8 cellular contexts compared by ENCODE assay signal in genomic region chr2:74482801-74483674, GRCh38. TPM values are rescaled to one million over a fixed set of nuclear protein-coding genes. Genes with fewer than 3 reads are reported as not detected.
DNase-seq lines count a peak whose midpoint lies in the region; ATAC-seq and TF ChIP-seq lines count a peak whose summit lies in the region.

Gene CCDC142 (minus strand): TSS chr2:74482998. CDS start chr2:74482837, 161 bp downstream.
Gene TTC31 (plus strand): TSS chr2:74483081. CDS start chr2:74483096, 15 bp downstream.

- H3K27ac Mint-ChIP-seq in naive B cell = peak within 1 kb of the TSS; percentile 95 to 100 (median 98)
- H3K27ac Mint-ChIP-seq in stimulated activated memory B cell treated with anti-CD40 and anti-IgM and Interleukin-4, amounts not matched to agents 10 μg/mL and 1 μg/mL and 100 μg/mL, for 72 hours = peak within 1 kb of the TSS; percentile 97

- H3K4me1 ChIP-seq in Panc1 (ENCODE audit: control insufficient read depth, insufficient read depth, low read length) (peaks cover 16% of the 10 kb centered on the region), esophagus squamous epithelium (peaks cover 21 to 48% (median 24%) of the 10 kb centered on the region in 3 donors)

- intact Hi-C loops in Panc1 (cut with micrococcal nuclease; ENCODE audit: unreplicated experiment) = loop anchor here (2.0 to 5.0 kb wide), 2 partner anchors 48 to 104 kb away; no protein-coding TSS in a partner anchor
- intact Hi-C loops in esophagus squamous epithelium (cut with DNase I) = loop anchor here (5.0 to 10.0 kb wide), 2 partner anchors 44 to 102 kb away; partner anchors contain the start of genes AUP1, DQX1 and HTRA2

- H3K4me3 ChIP-seq in Panc1 (ENCODE audit: low read depth in 2 of 2, low read length in 2 of 2) (peak within 1 kb of the TSS; percentile 84 to 99), esophagus squamous epithelium (peak within 1 kb of the TSS; percentile 68 to 96 (median 84))

- H3K27ac ChIP-seq in Panc1 (ENCODE audit: low read length) (peak within 1 kb of the TSS; percentile 99), esophagus squamous epithelium (peak within 1 kb of the TSS; percentile 88 to 97 (median 90))

- peak; percentile 92 for ATAC-seq in GM21619 (IDR thresholded peaks at IDR 0.05; ENCODE audit: unreplicated experiment)
- peak; percentile 97 for ATAC-seq in Panc1
- peak; percentile 91 to 93 for ATAC-seq in activated T-cell treated with anti-CD3 and anti-CD28 coated beads, Interleukin-2, amount 50 U/mL, for 4 hours
- ATAC-seq in naive B cell (ENCODE audit: low read depth in 2 of 2) = peak; percentile 92 to 93
- peak; percentile 97 for ATAC-seq in stimulated activated memory B cell treated with anti-CD40 and anti-IgM and Interleukin-4, amounts not matched to agents 10 μg/mL and 1 μg/mL and 100 μg/mL, for 72 hours

- CTCF ChIA-PET in Panc1 (lab: Charles Lee) = interaction anchor here (0.6 to 2.3 kb wide), 5 partner anchors 10 to 105 kb away, joined by 3 to 9 read pairs (median 6); partner anchors contain the start of gene MRPL53

- 0% methylated on average over 7 to 20 of the region's 50 CpGs for WGBS in esophagus squamous epithelium, 2 donors

- in situ Hi-C loops in KBM-7 (cut with MboI; ENCODE audit: low pct_unique_long_range_greater_than_20kb, low sequenced_read_pairs) (loop anchor here (10.0 kb wide), 1 partner anchor 112 kb away; no protein-coding TSS in a partner anchor), Panc1 (cut with HindIII; ENCODE audit: low pct_unique_long_range_greater_than_20kb, low sequenced_read_pairs) (no loop called here)

- no peaks in the 10 kb centered on the region for H3K9me3 Mint-ChIP-seq in activated T-cell treated with anti-CD3 and anti-CD28 coated beads, Interleukin-2, amount 50 U/mL, for 4 hours
- no peaks in the 10 kb centered on the region for H3K9me3 Mint-ChIP-seq in naive B cell
- no peaks in the 10 kb centered on the region for H3K9me3 Mint-ChIP-seq in stimulated activated memory B cell treated with anti-CD40 and anti-IgM and Interleukin-4, amounts not matched to agents 10 μg/mL and 1 μg/mL and 100 μg/mL, for 72 hours

- H3K4me1 Mint-ChIP-seq in activated T-cell treated with anti-CD3 and anti-CD28 coated beads, Interleukin-2, amount 50 U/mL, for 4 hours (ENCODE audit: low read depth) = peaks cover 30% of the 10 kb centered on the region
- peaks cover 28 to 35% (median 34%) of the 10 kb centered on the region in 3 donors for H3K4me1 Mint-ChIP-seq in naive B cell
- peaks cover 35% of the 10 kb centered on the region for H3K4me1 Mint-ChIP-seq in stimulated activated memory B cell treated with anti-CD40 and anti-IgM and Interleukin-4, amounts not matched to agents 10 μg/mL and 1 μg/mL and 100 μg/mL, for 72 hours

- H3K27me3 Mint-ChIP-seq in activated T-cell treated with anti-CD3 and anti-CD28 coated beads, Interleukin-2, amount 50 U/mL, for 4 hours (ENCODE audit: low read depth) = no peaks in the 10 kb centered on the region
- H3K27me3 Mint-ChIP-seq in naive B cell = no peaks in the 10 kb centered on the region
- no peaks in the 10 kb centered on the region for H3K27me3 Mint-ChIP-seq in stimulated activated memory B cell treated with anti-CD40 and anti-IgM and Interleukin-4, amounts not matched to agents 10 μg/mL and 1 μg/mL and 100 μg/mL, for 72 hours

- peak; percentile 97 for DNase-seq in DMS79 treated with DMSO at 0.1 percent for 48 hours (lab: John Stamatoyannopoulos, UW)
- peak; percentile 96 for DNase-seq in KBM-7
- peak; percentile 93 for DNase-seq in Panc1 (ENCODE audit: low read depth, low spot score)
- DNase-seq in activated T-cell treated with anti-CD3 and anti-CD28 coated beads, Interleukin-2, amount 50 U/mL, for 4 hours = peak; percentile 90
- DNase-seq in esophagus squamous epithelium (lab: John Stamatoyannopoulos, UW) = peak; percentile 86
- peak; percentile 95 for DNase-seq in naive B cell

- POLR2A ChIA-PET in Panc1 (lab: Charles Lee) = interaction anchor here (0.7 kb wide), 1 partner anchor 27 kb away, joined by 6 read pairs; no protein-coding TSS in a partner anchor

- H3K36me3 ChIP-seq in Panc1 (ENCODE audit: control insufficient read depth, insufficient read depth, low read length) (peaks cover 3% of the 10 kb centered on the region), esophagus squamous epithelium (peaks cover 0 to 63% (median 3%) of the 10 kb centered on the region in 3 donors)

- no peaks in the 10 kb centered on the region for H3K27me3 ChIP-seq in Panc1 (ENCODE audit: control insufficient read depth, insufficient read depth, low read length)
- H3K27me3 ChIP-seq in esophagus squamous epithelium = no peaks in the 10 kb centered on the region

- H3K9me3 ChIP-seq in Panc1 (ENCODE audit: control insufficient read depth, insufficient read depth, low read depth, low read length) (no peaks in the 10 kb centered on the region), esophagus squamous epithelium (no peaks in the 10 kb centered on the region)

- peaks cover 14% of the 10 kb centered on the region for H3K36me3 Mint-ChIP-seq in activated T-cell treated with anti-CD3 and anti-CD28 coated beads, Interleukin-2, amount 50 U/mL, for 4 hours (ENCODE audit: insufficient read depth)
- peaks cover 0 to 12% of the 10 kb centered on the region in 2 donors for H3K36me3 Mint-ChIP-seq in naive B cell
- peaks cover 32% of the 10 kb centered on the region for H3K36me3 Mint-ChIP-seq in stimulated activated memory B cell treated with anti-CD40 and anti-IgM and Interleukin-4, amounts not matched to agents 10 μg/mL and 1 μg/mL and 100 μg/mL, for 72 hours

- TF ChIP-seq POLR2A in esophagus squamous epithelium (IDR thresholded peaks at IDR 0.05) = peak in 1 of 4 donors; percentile 45

- TSS peak; percentile 99 for BruUV-seq in Panc1 (replicated peaks; lab: Mats Ljungman, UMichigan)

- TF ChIP-seq CTCF in Panc1 (IDR thresholded peaks at IDR 0.05) = peak; percentile 96
- peak; percentile 83 to 92 (median 87) for TF ChIP-seq CTCF in esophagus squamous epithelium (IDR thresholded peaks at IDR 0.05)

- H3K4me3 Mint-ChIP-seq in activated T-cell treated with anti-CD3 and anti-CD28 coated beads, Interleukin-2, amount 50 U/mL, for 4 hours = peak within 1 kb of the TSS; percentile 99
- peak within 1 kb of the TSS; percentile 95 to 100 (median 100) for H3K4me3 Mint-ChIP-seq in naive B cell
- H3K4me3 Mint-ChIP-seq in stimulated activated memory B cell treated with anti-CD40 and anti-IgM and Interleukin-4, amounts not matched to agents 10 μg/mL and 1 μg/mL and 100 μg/mL, for 72 hours = peak within 1 kb of the TSS; percentile 100

RNA-seq across cellular contexts. Expression of gene CCDC142, which starts in this region (rescaled TPM):
- total RNA-seq in Panc1 (2021; ENCODE audit: unreplicated experiment) (24.2 TPM), esophagus squamous epithelium (10 to 100 TPM in 2 of 4 donors, 1 to 10 TPM in 2; 6.5 to 24.6 (median 14.5) TPM)
- polyA plus RNA-seq in Panc1 (2012; ENCODE audit: insufficient read length) = 13.1 TPM
- total RNA-seq in activated T-cell treated with anti-CD3 and anti-CD28 coated beads, Interleukin-2, amount 50 U/mL, for 4 hours = 10 to 100 TPM; 13.7 to 17.3 (median 13.9) TPM
- 10 to 100 TPM in 4 of 6 donors, 1 to 10 TPM in 2; 5.9 to 25.9 (median 12.0) TPM for polyA plus RNA-seq in naive B cell (ENCODE audit: low read depth in 6 of 6)

RNA-seq across cellular contexts. Expression of gene TTC31, which starts in this region (rescaled TPM):
- total RNA-seq in Panc1 (2021; ENCODE audit: unreplicated experiment) (38.7 TPM), esophagus squamous epithelium (10 to 100 TPM; 11.2 to 27.7 (median 17.5) TPM)
- polyA plus RNA-seq in Panc1 (2012; ENCODE audit: insufficient read length) = 36.1 TPM
- total RNA-seq in activated T-cell treated with anti-CD3 and anti-CD28 coated beads, Interleukin-2, amount 50 U/mL, for 4 hours = 10 to 100 TPM; 22.4 to 23.8 (median 23.4) TPM
- polyA plus RNA-seq in naive B cell (ENCODE audit: low read depth in 6 of 6) = 10 to 100 TPM; 20.7 to 31.8 (median 25.6) TPM

Comparison
In these comparisons a context has a peak if more than half of its experiments do, and no peak if none do; other contexts are left out.
1. Peak in every context shown above with its lines: DNase-seq, ATAC-seq, H3K4me3 ChIP-seq and H3K27ac ChIP-seq.